Comparison of ENCODE assay signal across 27 cellular contexts in genomic region chr6:142342986-142343385, GRCh38. TPM values are rescaled to one million over a fixed set of nuclear protein-coding genes. Genes with fewer than 3 reads are reported as not detected.
"Had no signal": no experiment of that assay in that cellular context is flagged by ENCODE, and none has a peak within 500 bp of the region (broad histone marks: within the 10 kb centered on the region; RNA-seq: fewer than 3 reads in every experiment).

No MANE protein-coding gene starts in this region.

- H3K9me3 ChIP-seq: SJCRH30 had no signal

- ATAC-seq: activated T-helper 17 cell treated with anti-CD3 and anti-CD28 coated beads, Interleukin-2, amount 50 U/mL, for 72 hours had no signal

- H3K9me3 Mint-ChIP-seq: activated B cell treated with CpG ODN at 0.5 μM for 24 hours; activated CD4-positive, alpha-beta memory T cell treated with anti-CD3 and anti-CD28 coated beads, Interleukin-2, amount 10 ng/mL, durations not matched to agents 7 days and 5 days; activated naive CD4-positive, alpha-beta T cell treated with anti-CD3 and anti-CD28 coated beads for 36 hours; activated T-helper 17 cell treated with anti-CD3 and anti-CD28 coated beads, Interleukin-2, amount 50 U/mL, for 72 hours; central memory CD8-positive, alpha-beta T cell had no signal

- DNase-seq: activated B cell treated with CpG ODN at 0.5 μM for 24 hours; activated CD4-positive, alpha-beta memory T cell treated with anti-CD3 and anti-CD28 coated beads, Interleukin-2, amount 10 ng/mL, durations not matched to agents 7 days and 5 days; activated CD4-positive, alpha-beta T cell treated with anti-CD3 and anti-CD28 coated beads for 1 hour; activated CD4-positive, alpha-beta T cell treated with anti-CD3 and anti-CD28 coated beads, Interleukin-2, amount 10 ng/mL, durations not matched to agents 24 days and 14 days; activated gamma-delta T cell; activated naive CD4-positive, alpha-beta T cell treated with anti-CD3 and anti-CD28 coated beads for 36 hours; activated T-cell treated with anti-CD3 and anti-CD28 coated beads for 4 hours; activated T-cell treated with anti-CD3 and anti-CD28 coated beads, Interleukin-2, amount 50 U/mL, for 48 hours; amygdala; KBM-7; NCI-H1092; NCI-H1417; NCI-H2029; NCI-H2107; NCI-H345; NCI-H510A; NCI-H69; NK-92 treated with Interleukin-12 subunit alpha and Interleukin-12 subunit beta, amount 100 ng/mL, for 24 hours; OCI-M1; SJCRH30; SK-N-SH; T-helper 1 cell had no signal

- H3K27ac Mint-ChIP-seq: activated B cell treated with CpG ODN at 0.5 μM for 24 hours; activated CD4-positive, alpha-beta memory T cell treated with anti-CD3 and anti-CD28 coated beads, Interleukin-2, amount 10 ng/mL, durations not matched to agents 7 days and 5 days; activated CD4-positive, alpha-beta T cell treated with anti-CD3 and anti-CD28 coated beads, Interleukin-2, amount 10 ng/mL, durations not matched to agents 24 days and 14 days; activated naive CD4-positive, alpha-beta T cell treated with anti-CD3 and anti-CD28 coated beads for 36 hours; activated naive CD8-positive, alpha-beta T cell; activated T-helper 17 cell treated with anti-CD3 and anti-CD28 coated beads, Interleukin-2, amount 50 U/mL, for 72 hours; brain had no signal

- H3K27me3 Mint-ChIP-seq: activated B cell treated with CpG ODN at 0.5 μM for 24 hours, brain had no signal

- H3K4me3 Mint-ChIP-seq: activated B cell treated with CpG ODN at 0.5 μM for 24 hours; activated CD4-positive, alpha-beta memory T cell treated with anti-CD3 and anti-CD28 coated beads, Interleukin-2, amount 10 ng/mL, durations not matched to agents 7 days and 5 days; activated CD4-positive, alpha-beta T cell treated with anti-CD3 and anti-CD28 coated beads, Interleukin-2, amount 10 ng/mL, durations not matched to agents 24 days and 14 days; activated naive CD4-positive, alpha-beta T cell treated with anti-CD3 and anti-CD28 coated beads for 36 hours; activated naive CD8-positive, alpha-beta T cell; activated T-helper 17 cell treated with anti-CD3 and anti-CD28 coated beads, Interleukin-2, amount 50 U/mL, for 72 hours; brain; central memory CD8-positive, alpha-beta T cell had no signal

- H3K4me1 Mint-ChIP-seq: activated B cell treated with CpG ODN at 0.5 μM for 24 hours; activated CD4-positive, alpha-beta memory T cell treated with anti-CD3 and anti-CD28 coated beads, Interleukin-2, amount 10 ng/mL, durations not matched to agents 7 days and 5 days; activated CD4-positive, alpha-beta T cell treated with anti-CD3 and anti-CD28 coated beads, Interleukin-2, amount 10 ng/mL, durations not matched to agents 24 days and 14 days; activated T-helper 17 cell treated with anti-CD3 and anti-CD28 coated beads, Interleukin-2, amount 50 U/mL, for 72 hours; central memory CD8-positive, alpha-beta T cell had no signal

- FAIRE-seq: astrocyte had no signal

- H3K36me3 Mint-ChIP-seq: brain had no signal

RNA-seq across cellular contexts. Expression of gene ADGRG6, which starts 41.2 kb away (rescaled TPM):
- total RNA-seq: activated B cell treated with CpG ODN at 0.5 μM for 24 hours; activated CD4-positive, alpha-beta memory T cell treated with anti-CD3 and anti-CD28 coated beads, Interleukin-2, amount 10 ng/mL, durations not matched to agents 7 days and 5 days; activated CD4-positive, alpha-beta T cell treated with anti-CD3 and anti-CD28 coated beads, Interleukin-2, amount 10 ng/mL, durations not matched to agents 24 days and 14 days had no signal
